ENCODE assay signal across 20 cellular contexts in genomic region chr1:98849969-98850636, GRCh38.
A peak's percentile ranks its signal among the peaks of the same experiment; 100 is the strongest.
DNase-seq lines count a peak whose midpoint lies in the region; ATAC-seq lines count a peak whose summit lies in the region.
"Had no signal": no experiment of that assay in that cellular context is flagged by ENCODE, and none has a peak within 500 bp of the region (broad histone marks: within the 10 kb centered on the region; RNA-seq: fewer than 3 reads in every experiment).

No MANE protein-coding gene starts in this region.

- H3K4me3 Mint-ChIP-seq in activated naive CD4-positive, alpha-beta T cell treated with anti-CD3 and anti-CD28 coated beads, Interleukin-2, amount 50 U/mL, for 24 hours = peak overlapping the region; percentile 6
- H3K4me3 Mint-ChIP-seq in naive thymus-derived CD8-positive, alpha-beta T cell = peak overlapping the region in 9 of 10 donors; percentile 5 to 81 (median 62)

- H3K27ac Mint-ChIP-seq in activated naive CD4-positive, alpha-beta T cell treated with anti-CD3 and anti-CD28 coated beads, Interleukin-2, amount 50 U/mL, for 24 hours = peak overlapping the region; percentile 56
- H3K27ac Mint-ChIP-seq in naive thymus-derived CD8-positive, alpha-beta T cell = peak overlapping the region in 8 of 10 donors; percentile 3 to 90 (median 50)

- no peaks in the 10 kb centered on the region for H3K27me3 Mint-ChIP-seq in activated naive CD4-positive, alpha-beta T cell treated with anti-CD3 and anti-CD28 coated beads, Interleukin-2, amount 50 U/mL, for 24 hours
- H3K27me3 Mint-ChIP-seq in naive thymus-derived CD8-positive, alpha-beta T cell = no peaks in the 10 kb centered on the region

- DNase-seq in activated naive CD4-positive, alpha-beta T cell treated with anti-CD3 and anti-CD28 coated beads, Interleukin-2, amount 50 U/mL, for 16 hours = no peak
- peak in 3 of 10 donors; percentile 24 to 54 (median 51) for DNase-seq in naive thymus-derived CD8-positive, alpha-beta T cell
- DNase-seq in cerebellum (ENCODE audit: low spot score) = no peak
- DNase-seq: activated T-cell treated with anti-CD3 and anti-CD28 coated beads, Interleukin-2, amount 50 U/mL, for 1 hour; DMS153; dorsolateral prefrontal cortex; GOT3; left lung; mucosa of descending colon; NCI-H526; nucleus accumbens; retina; testis had no signal

- H3K9me3 Mint-ChIP-seq in activated naive CD4-positive, alpha-beta T cell treated with anti-CD3 and anti-CD28 coated beads, Interleukin-2, amount 50 U/mL, for 24 hours = no peaks in the 10 kb centered on the region
- peaks cover 0 to 9% (median 0%) of the 10 kb centered on the region in 9 donors for H3K9me3 Mint-ChIP-seq in naive thymus-derived CD8-positive, alpha-beta T cell

- POLR2A ChIA-PET in naive thymus-derived CD8-positive, alpha-beta T cell (lab: Charles Lee) = interaction anchor here (0.6 to 1.2 kb wide), 2 partner anchors 21 to 23 kb away, joined by 3 read pairs; no protein-coding TSS in a partner anchor

- ATAC-seq in GM21390 (IDR thresholded peaks at IDR 0.05; ENCODE audit: unreplicated experiment) = peak; percentile 44
- peak; percentile 81 for ATAC-seq in HG03354 (IDR thresholded peaks at IDR 0.05; ENCODE audit: poor library complexity, severe bottlenecking, unreplicated experiment)
- ATAC-seq in naive thymus-derived CD8-positive, alpha-beta T cell = peak; percentile 73 to 79
- ATAC-seq in GM21723 (IDR thresholded peaks at IDR 0.05; ENCODE audit: unreplicated experiment) = no peak
- no peak for ATAC-seq in HG03520 (IDR thresholded peaks at IDR 0.05; ENCODE audit: unreplicated experiment)
- ATAC-seq: esophagus mucosa, left lung, mucosa of descending colon, Right ventricle myocardium inferior had no signal

- peaks cover 4% of the 10 kb centered on the region for H3K36me3 Mint-ChIP-seq in activated naive CD4-positive, alpha-beta T cell treated with anti-CD3 and anti-CD28 coated beads, Interleukin-2, amount 50 U/mL, for 24 hours
- peaks cover 0 to 8% (median 0%) of the 10 kb centered on the region in 3 donors for H3K36me3 Mint-ChIP-seq in naive thymus-derived CD8-positive, alpha-beta T cell

- H3K4me1 Mint-ChIP-seq in activated naive CD4-positive, alpha-beta T cell treated with anti-CD3 and anti-CD28 coated beads, Interleukin-2, amount 50 U/mL, for 24 hours = peaks cover 31% of the 10 kb centered on the region
- peaks cover 15 to 28% (median 16%) of the 10 kb centered on the region in 4 donors for H3K4me1 Mint-ChIP-seq in naive thymus-derived CD8-positive, alpha-beta T cell

Comparison
In these comparisons a context has a peak if more than half of its experiments do, and no peak if none do; other contexts are left out.
1. ATAC-seq: peak in GM21390 (single experiment), HG03354 (single experiment) and naive thymus-derived CD8-positive, alpha-beta T cell (2 of 2); none in GM21723 (single experiment) and HG03520 (single experiment).